ENCODE assay signal across 9 cellular contexts in the genomic region with DNA sequence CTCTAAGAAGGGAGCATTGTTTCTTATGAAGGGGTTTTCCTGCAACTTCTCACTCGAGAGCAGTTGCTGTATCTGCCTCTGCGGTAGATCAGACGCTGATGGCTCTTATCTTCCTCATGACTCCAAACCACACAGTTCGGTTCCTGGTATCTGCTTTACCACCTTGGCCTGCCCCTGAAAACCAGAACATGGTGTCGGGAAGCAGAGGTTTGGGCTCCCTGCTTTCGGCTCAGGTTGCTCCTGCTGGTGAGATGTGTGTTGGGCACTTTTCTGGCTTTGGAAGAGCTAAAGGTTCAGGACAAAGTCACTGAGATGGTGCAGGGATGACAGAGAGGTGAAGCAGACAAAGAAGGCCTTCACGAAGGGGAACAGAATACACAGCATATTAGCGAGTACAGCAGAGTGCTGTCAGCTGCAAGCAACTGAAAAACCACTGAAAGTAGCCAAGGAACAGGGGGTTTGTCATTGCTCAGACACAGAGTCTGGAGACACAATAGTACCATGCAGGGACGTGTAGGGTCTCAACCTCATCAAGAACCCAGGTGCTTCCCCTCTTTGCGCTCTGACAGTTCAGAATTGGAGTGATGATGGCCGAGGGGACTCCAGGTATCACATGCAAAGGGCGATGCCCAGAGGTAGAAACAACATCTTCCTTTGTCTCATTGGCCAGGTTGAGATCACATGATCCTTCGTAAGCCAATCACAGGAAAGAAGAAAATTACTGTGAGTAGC. TPM values are rescaled to one million over a fixed set of nuclear protein-coding genes. Genes with fewer than 3 reads are reported as not detected.
DNase-seq lines count a peak whose midpoint lies in the region; ATAC-seq and TF ChIP-seq lines count a peak whose summit lies in the region.
"Had no signal": no experiment of that assay in that cellular context is flagged by ENCODE, and none has a peak within 500 bp of the region (broad histone marks: within the 10 kb centered on the region; RNA-seq: fewer than 3 reads in every experiment).

No MANE protein-coding gene starts in this region.

- TF ChIP-seq POLR2A in body of pancreas (IDR thresholded peaks at IDR 0.05) = no peak

- H3K27ac Mint-ChIP-seq in activated CD8-positive, alpha-beta memory T cell treated with anti-CD3 and anti-CD28 coated beads, Interleukin-2, amount 10 ng/mL, durations not matched to agents 7 days and 5 days = peak overlapping the region; percentile 91
- H3K27ac Mint-ChIP-seq in T-helper 17 cell = peak overlapping the region; percentile 77
- peak overlapping the region; percentile 32 for H3K27ac Mint-ChIP-seq in stimulated activated naive CD8-positive, alpha-beta T cell treated with anti-CD3 and anti-CD28 coated beads, Interleukin-15, Interleukin-2, amounts not matched to agents 100 ng/mL and 50 ng/mL, for 24 hours
- H3K27ac Mint-ChIP-seq in immature natural killer cell = no peak overlapping the region

- H3K9me3 ChIP-seq in T-helper 17 cell (ENCODE audit: control insufficient read depth, low read length, poor library complexity, severe bottlenecking) = no peaks in the 10 kb centered on the region
- no peaks in the 10 kb centered on the region for H3K9me3 ChIP-seq in body of pancreas
- H3K9me3 ChIP-seq: SJCRH30 had no signal

- H3K27me3 Mint-ChIP-seq in activated CD8-positive, alpha-beta memory T cell treated with anti-CD3 and anti-CD28 coated beads, Interleukin-2, amount 10 ng/mL, durations not matched to agents 7 days and 5 days = peaks cover 8% of the 10 kb centered on the region
- H3K27me3 Mint-ChIP-seq in T-helper 17 cell (peaks cover 17% of the 10 kb centered on the region), immature natural killer cell (ENCODE audit: low read depth in 3 of 3) (peaks cover 1 to 16% (median 15%) of the 10 kb centered on the region in 3 donors)
- peaks cover 37% of the 10 kb centered on the region for H3K27me3 Mint-ChIP-seq in stimulated activated naive CD8-positive, alpha-beta T cell treated with anti-CD3 and anti-CD28 coated beads, Interleukin-15, Interleukin-2, amounts not matched to agents 100 ng/mL and 50 ng/mL, for 24 hours

- peaks cover 7% of the 10 kb centered on the region for H3K4me1 ChIP-seq in body of pancreas
- H3K4me1 ChIP-seq: SJCRH30 had no signal

- no peaks in the 10 kb centered on the region for H3K27me3 ChIP-seq in body of pancreas
- H3K27me3 ChIP-seq: SJCRH30 had no signal

- peak overlapping the region; percentile 60 for H3K4me3 Mint-ChIP-seq in activated CD8-positive, alpha-beta memory T cell treated with anti-CD3 and anti-CD28 coated beads, Interleukin-2, amount 10 ng/mL, durations not matched to agents 7 days and 5 days
- peak overlapping the region; percentile 43 for H3K4me3 Mint-ChIP-seq in T-helper 17 cell
- no peak overlapping the region for H3K4me3 Mint-ChIP-seq in stimulated activated naive CD8-positive, alpha-beta T cell treated with anti-CD3 and anti-CD28 coated beads, Interleukin-15, Interleukin-2, amounts not matched to agents 100 ng/mL and 50 ng/mL, for 24 hours
- no peak overlapping the region for H3K4me3 Mint-ChIP-seq in immature natural killer cell

- CTCF ChIA-PET in activated CD8-positive, alpha-beta memory T cell treated with anti-CD3 and anti-CD28 coated beads, Interleukin-2, amount 10 ng/mL, durations not matched to agents 7 days and 5 days (lab: Charles Lee) = interaction anchor here (1.1 to 2.2 kb wide), 6 partner anchors 18 to 77 kb away, joined by 3 to 6 read pairs (median 4); no protein-coding TSS in a partner anchor

- peaks cover 7% of the 10 kb centered on the region for H3K9me3 Mint-ChIP-seq in activated CD8-positive, alpha-beta memory T cell treated with anti-CD3 and anti-CD28 coated beads, Interleukin-2, amount 10 ng/mL, durations not matched to agents 7 days and 5 days (ENCODE audit: low read depth)
- H3K9me3 Mint-ChIP-seq in stimulated activated naive CD8-positive, alpha-beta T cell treated with anti-CD3 and anti-CD28 coated beads, Interleukin-15, Interleukin-2, amounts not matched to agents 100 ng/mL and 50 ng/mL, for 24 hours = no peaks in the 10 kb centered on the region
- no peaks in the 10 kb centered on the region for H3K9me3 Mint-ChIP-seq in immature natural killer cell

- no peaks in the 10 kb centered on the region for H3K36me3 ChIP-seq in body of pancreas (replicated peaks in 1 of 2; ENCODE audit: insufficient read depth in 1 of 2, low read depth in 2 of 2)
- H3K36me3 ChIP-seq: SJCRH30 had no signal

- 78 to 83% methylated on average over 13 of the region's 13 CpGs for WGBS in body of pancreas, 2 donors

- no peak overlapping the region for H3K4me3 ChIP-seq in body of pancreas
- H3K4me3 ChIP-seq: SJCRH30 had no signal

- H3K4me1 Mint-ChIP-seq in activated CD8-positive, alpha-beta memory T cell treated with anti-CD3 and anti-CD28 coated beads, Interleukin-2, amount 10 ng/mL, durations not matched to agents 7 days and 5 days = peaks cover 62% of the 10 kb centered on the region
- peaks cover 13% of the 10 kb centered on the region for H3K4me1 Mint-ChIP-seq in T-helper 17 cell
- H3K4me1 Mint-ChIP-seq in stimulated activated naive CD8-positive, alpha-beta T cell treated with anti-CD3 and anti-CD28 coated beads, Interleukin-15, Interleukin-2, amounts not matched to agents 100 ng/mL and 50 ng/mL, for 24 hours (ENCODE audit: low read depth) = peaks cover 3% of the 10 kb centered on the region
- peaks cover 0 to 6% of the 10 kb centered on the region in 2 donors for H3K4me1 Mint-ChIP-seq in immature natural killer cell

- ATAC-seq in activated CD8-positive, alpha-beta memory T cell treated with anti-CD3 and anti-CD28 coated beads, Interleukin-2, amount 10 ng/mL, durations not matched to agents 7 days and 5 days = peak; percentile 79
- ATAC-seq in HG02938 (IDR thresholded peaks at IDR 0.05; ENCODE audit: unreplicated experiment) (peak; percentile 66), T-helper 17 cell (peak; percentile 90), body of pancreas (no peak)

- DNase-seq in activated CD8-positive, alpha-beta memory T cell treated with anti-CD3 and anti-CD28 coated beads, Interleukin-2, amount 10 ng/mL, durations not matched to agents 7 days and 5 days = peak; percentile 70
- no peak for DNase-seq in activated CD8-positive, alpha-beta memory T cell treated with anti-CD3 and anti-CD28 coated beads for 24 hours
- DNase-seq in T-helper 17 cell (no peak), body of pancreas (no peak), immature natural killer cell (no peak)
- no peak for DNase-seq in stimulated activated naive CD4-positive, alpha-beta T cell treated with Interleukin-2 at 50 U/mL for 16 hours (lab: John Stamatoyannopoulos, UW)
- DNase-seq: SJCRH30 had no signal

- no peak overlapping the region for H3K27ac ChIP-seq in body of pancreas
- H3K27ac ChIP-seq: SJCRH30 had no signal

- H3K36me3 Mint-ChIP-seq in activated CD8-positive, alpha-beta memory T cell treated with anti-CD3 and anti-CD28 coated beads, Interleukin-2, amount 10 ng/mL, durations not matched to agents 7 days and 5 days = peaks cover 31% of the 10 kb centered on the region
- H3K36me3 Mint-ChIP-seq in T-helper 17 cell (ENCODE audit: low read depth) (peaks cover 7% of the 10 kb centered on the region), immature natural killer cell (no peaks in the 10 kb centered on the region)
- no peaks in the 10 kb centered on the region for H3K36me3 Mint-ChIP-seq in stimulated activated naive CD8-positive, alpha-beta T cell treated with anti-CD3 and anti-CD28 coated beads, Interleukin-15, Interleukin-2, amounts not matched to agents 100 ng/mL and 50 ng/mL, for 24 hours (ENCODE audit: low read depth)

- intact Hi-C loops in body of pancreas (cut with DNase I) = no loop called here

- no peak for TF ChIP-seq CTCF in body of pancreas (IDR thresholded peaks at IDR 0.05)

RNA-seq across cellular contexts. Expression of a gene that starts 11.9 kb away (rescaled TPM):
- total RNA-seq in activated CD8-positive, alpha-beta memory T cell treated with anti-CD3 and anti-CD28 coated beads, Interleukin-2, amount 10 ng/mL, durations not matched to agents 7 days and 5 days = 10 to 100 TPM in 1 of 2 experiments, 1 to 10 TPM in 1; 3.0 to 26.9 TPM
- total RNA-seq in T-helper 17 cell (1 to 10 TPM; 5.1 to 8.0 TPM), body of pancreas (1 to 10 TPM; 2.0 to 2.9 TPM)
- polyA plus RNA-seq in immature natural killer cell = under 1 TPM in 2 of 3 donors, not detected in 1; 0.47 to 0.77 TPM
- total RNA-seq: SJCRH30 had no signal

RNA-seq across cellular contexts. Expression of a gene that starts 40.8 kb away (rescaled TPM):
- total RNA-seq in activated CD8-positive, alpha-beta memory T cell treated with anti-CD3 and anti-CD28 coated beads, Interleukin-2, amount 10 ng/mL, durations not matched to agents 7 days and 5 days = 10 to 100 TPM; 59.7 to 77.9 TPM
- 10 to 100 TPM; 31.7 to 37.1 TPM for total RNA-seq in T-helper 17 cell
- total RNA-seq in body of pancreas = 1 to 10 TPM; 5.9 to 6.0 TPM
- polyA plus RNA-seq in immature natural killer cell = 1 to 10 TPM in 2 of 3 donors, under 1 TPM in 1; 0.75 to 3.1 (median 3.0) TPM
- total RNA-seq: SJCRH30 had no signal

Comparison
In these comparisons a context has a peak if more than half of its experiments do, and no peak if none do; other contexts are left out.
1. H3K27ac Mint-ChIP-seq: peak in activated CD8-positive, alpha-beta memory T cell treated with anti-CD3 and anti-CD28 coated beads, Interleukin-2, amount 10 ng/mL, durations not matched to agents 7 days and 5 days (single experiment), T-helper 17 cell (single experiment) and stimulated activated naive CD8-positive, alpha-beta T cell treated with anti-CD3 and anti-CD28 coated beads, Interleukin-15, Interleukin-2, amounts not matched to agents 100 ng/mL and 50 ng/mL, for 24 hours (single experiment); none in immature natural killer cell (0 of 6).
2. H3K4me3 Mint-ChIP-seq: peak in activated CD8-positive, alpha-beta memory T cell treated with anti-CD3 and anti-CD28 coated beads, Interleukin-2, amount 10 ng/mL, durations not matched to agents 7 days and 5 days (single experiment) and T-helper 17 cell (single experiment); none in stimulated activated naive CD8-positive, alpha-beta T cell treated with anti-CD3 and anti-CD28 coated beads, Interleukin-15, Interleukin-2, amounts not matched to agents 100 ng/mL and 50 ng/mL, for 24 hours (single experiment) and immature natural killer cell (0 of 5).
3. RNA of a gene that starts 40.8 kb away (total RNA-seq): 59.7 to 77.9 TPM in activated CD8-positive, alpha-beta memory T cell treated with anti-CD3 and anti-CD28 coated beads, Interleukin-2, amount 10 ng/mL, durations not matched to agents 7 days and 5 days and 31.7 to 37.1 TPM in T-helper 17 cell; 5.9 to 6.0 TPM in body of pancreas; every median in the first group is over 4 times any median in the second.